Comparison of ENCODE assay signal across 1 cellular context in the genomic region with DNA sequence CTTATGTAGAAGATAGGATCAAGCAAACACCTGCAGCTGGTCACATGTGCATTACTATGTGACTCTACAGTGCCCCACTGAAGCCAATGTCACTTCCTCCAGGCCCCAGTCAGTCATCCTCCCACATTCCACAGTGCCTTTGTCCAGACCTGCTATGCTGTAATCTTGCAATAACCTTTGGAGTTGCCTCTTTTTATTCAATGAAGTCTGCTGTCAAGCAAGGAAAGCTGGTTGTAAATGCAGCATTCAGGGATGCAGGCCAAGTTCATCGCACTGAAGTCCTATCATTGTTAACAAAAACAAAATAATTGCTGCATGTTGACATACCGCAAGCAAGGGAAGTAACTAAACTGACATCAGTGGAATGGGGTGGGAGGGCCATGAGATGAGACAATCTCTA.
TF ChIP-seq lines count a peak whose summit lies in the region.

No MANE protein-coding gene starts in this region.

TF ChIP-seq in HEK293T, 16 proteins besides CTCF, POLR2A, EP300 and RAD21 (continued from another document):
- no peak for TF ChIP-seq ELF4 (IDR thresholded peaks at IDR 0.05)
- TF ChIP-seq NFRKB (IDR thresholded peaks at IDR 0.05): no peak
- TF ChIP-seq HDGF (IDR thresholded peaks at IDR 0.05; ENCODE audit: borderline replicate concordance): no peak
- no peak for TF ChIP-seq TARDBP (IDR thresholded peaks at IDR 0.05)
- TF ChIP-seq FOXK2 (IDR thresholded peaks at IDR 0.05): no peak
- TF ChIP-seq, protein P1, sequence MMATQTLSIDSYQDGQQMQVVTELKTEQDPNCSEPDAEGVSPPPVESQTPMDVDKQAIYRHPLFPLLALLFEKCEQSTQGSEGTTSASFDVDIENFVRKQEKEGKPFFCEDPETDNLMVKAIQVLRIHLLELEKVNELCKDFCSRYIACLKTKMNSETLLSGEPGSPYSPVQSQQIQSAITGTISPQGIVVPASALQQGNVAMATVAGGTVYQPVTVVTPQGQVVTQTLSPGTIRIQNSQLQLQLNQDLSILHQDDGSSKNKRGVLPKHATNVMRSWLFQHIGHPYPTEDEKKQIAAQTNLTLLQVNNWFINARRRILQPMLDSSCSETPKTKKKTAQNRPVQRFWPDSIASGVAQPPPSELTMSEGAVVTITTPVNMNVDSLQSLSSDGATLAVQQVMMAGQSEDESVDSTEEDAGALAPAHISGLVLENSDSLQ (IDR thresholded peaks at IDR 0.05): no peak
- TF ChIP-seq L3MBTL2 (conservative IDR thresholded peaks at IDR 0.05): no peak
- no peak for TF ChIP-seq SP1 (IDR thresholded peaks at IDR 0.05)
- TF ChIP-seq FOXM1 (IDR thresholded peaks at IDR 0.05; ENCODE audit: borderline replicate concordance): no peak
- no peak for TF ChIP-seq FOXA1 (IDR thresholded peaks at IDR 0.05)
- no peak for TF ChIP-seq BHLHE40 (IDR thresholded peaks at IDR 0.05; ENCODE audit: borderline replicate concordance)
